In genomic region chr3:45333549-45333948, GRCh38 we compare ENCODE assay signal across 15 cellular contexts. TPM values are rescaled to one million over a fixed set of nuclear protein-coding genes. Genes with fewer than 3 reads are reported as not detected.
A peak's percentile ranks its signal among the peaks of the same experiment; 100 is the strongest.
DNase-seq lines count a peak whose midpoint lies in the region; ATAC-seq and TF ChIP-seq lines count a peak whose summit lies in the region.
"Had no signal": no experiment of that assay in that cellular context is flagged by ENCODE, and none has a peak within 500 bp of the region (broad histone marks: within the 10 kb centered on the region; RNA-seq: fewer than 3 reads in every experiment).

No MANE protein-coding gene starts in this region.

- peak; percentile 14 for TF ChIP-seq CTCF in astrocyte of the spinal cord (IDR thresholded peaks at IDR 0.05; ENCODE audit: low read depth, low read length)

- no peak overlapping the region for H3K4me3 ChIP-seq in astrocyte of the spinal cord (ENCODE audit: low read depth, low read length)
- H3K4me3 ChIP-seq: HAP-1 had no signal

- no peak for ATAC-seq in GM18867 (IDR thresholded peaks at IDR 0.05; ENCODE audit: unreplicated experiment)
- ATAC-seq: activated naive CD8-positive, alpha-beta T cell treated with anti-CD3 and anti-CD28 coated beads, Interleukin-2, amount 50 U/mL, for 24 hours had no signal

- DNase-seq in GM03348 (ENCODE audit: low spot score) (peak; percentile 32), M059J (ENCODE audit: low read depth) (peak; percentile 61), astrocyte of the spinal cord (ENCODE audit: low read depth, low spot score) (peak; percentile 19), myocyte (ENCODE audit: low read depth) (peak; percentile 11), NCI-H1417 (lab: John Stamatoyannopoulos, UW) (no peak), T1000 (lab: John Stamatoyannopoulos, UW) (no peak)
- DNase-seq: activated CD4-positive, alpha-beta memory T cell treated with anti-CD3 and anti-CD28 coated beads for 36 hours; activated naive CD8-positive, alpha-beta T cell treated with anti-CD3 and anti-CD28 coated beads, Interleukin-2, amount 50 U/mL, for 24 hours; cerebellar nuclear complex; DMS 273 treated with DMSO at 0.1 percent for 48 hours; NCI-H146; NCI-H446; nephron progenitor cell had no signal

- in situ Hi-C loops in astrocyte of the spinal cord (cut with HindIII; ENCODE audit: low sequenced_read_pairs) = no loop called here

RNA-seq across cellular contexts. Expression of gene LARS2, which starts 54.8 kb away (rescaled TPM):
- 9.9 and 18.0 TPM in 2 replicates for total RNA-seq in M059J (2014; rRNA removed; shearing (Covaris generic))
- total RNA-seq in myocyte = 18.1 and 19.7 TPM in 2 replicates
- polyA plus RNA-seq in myocyte (2012) = 10.9 TPM

Comparison
In these comparisons a context has a peak if more than half of its experiments do, and no peak if none do; other contexts are left out.
1. DNase-seq: peak in GM03348 (single experiment), M059J (single experiment), astrocyte of the spinal cord (single experiment) and myocyte (single experiment); none in NCI-H1417 (0 of 3) and T1000 (single experiment).